Comparison of ENCODE assay signal across 15 cellular contexts in genomic region chr7:99030951-99031350, GRCh38.
DNase-seq lines count a peak whose midpoint lies in the region; ATAC-seq and TF ChIP-seq lines count a peak whose summit lies in the region.
"Had no signal": no experiment of that assay in that cellular context is flagged by ENCODE, and none has a peak within 500 bp of the region (broad histone marks: within the 10 kb centered on the region; RNA-seq: fewer than 3 reads in every experiment).

No MANE protein-coding gene starts in this region.

- peaks cover 10% of the 10 kb centered on the region; the same call in 1 of the 2 replicates for H3K79me2 ChIP-seq in GM23248 (ENCODE audit: insufficient read depth)

- 80 to 89% (median 86%) methylated on average over 5 of the region's 5 CpGs for WGBS in spleen, 5 donors
- WGBS in GM23248 (ENCODE audit: low coverage in 1 of 2, low lambda C conversion rate in 2 of 2, missing lambda C conversion rate in 2 of 2), 2 experiments = 34% methylated on average over 5 of the region's 5 CpGs

- no peaks in the 10 kb centered on the region for H3K27me3 Mint-ChIP-seq in CD4-positive, alpha-beta memory T cell
- H3K27me3 Mint-ChIP-seq: CD4-positive, CD25-positive, alpha-beta regulatory T cell; stimulated activated memory B cell treated with anti-CD40 and anti-IgM and Interleukin-4, amounts not matched to agents 10 μg/mL and 1 μg/mL and 100 μg/mL, for 72 hours had no signal

- intact Hi-C loops in CD4-positive, alpha-beta memory T cell (cut with micrococcal nuclease) = no loop called here
- intact Hi-C loops in ascending aorta (cut with DNase I) = loop anchor here (10.0 kb wide), 1 partner anchor 524 kb away; the partner anchor contains the start of genes FAM200A and ZNF655
- intact Hi-C loops in left ventricle myocardium superior (cut with micrococcal nuclease) = no loop called here
- intact Hi-C loops in spleen (cut with DNase I; ENCODE audit: low total_unique reads) = no loop called here

- H3K9ac ChIP-seq in GM23248 = no peak overlapping the region

- CTCF ChIA-PET in CD4-positive, alpha-beta memory T cell (lab: Charles Lee; ENCODE audit: partially characterized antibody) = interaction anchor here (3.0 kb wide), 1 partner anchor 9 kb away, joined by 14 read pairs; no protein-coding TSS in a partner anchor

- POLR2A ChIA-PET in CD4-positive, alpha-beta memory T cell (lab: Charles Lee; ENCODE audit: partially characterized antibody) = no interaction called here

- no peak overlapping the region for H3K4me2 ChIP-seq in GM23248 (ENCODE audit: unreplicated experiment)

- no peak for DNase-seq in CD4-positive, alpha-beta memory T cell
- peak in 1 of 2 donors; percentile 85 for DNase-seq in ascending aorta (ENCODE audit: low spot score in 2 of 2)
- DNase-seq in left ventricle myocardium superior = no peak
- no peak for DNase-seq in spleen
- DNase-seq in AML-193 (lab: John Stamatoyannopoulos, UW) = no peak
- no peak for DNase-seq in GM23248
- DNase-seq: CD4-positive, CD25-positive, alpha-beta regulatory T cell; glutamatergic neuron; NCI-H1048; NCI-H345 had no signal

- peak overlapping the region in 4 of 7 donors; percentile 23 to 47 (median 35) for H3K27ac Mint-ChIP-seq in CD4-positive, alpha-beta memory T cell
- H3K27ac Mint-ChIP-seq: stimulated activated memory B cell treated with anti-CD40 and anti-IgM and Interleukin-4, amounts not matched to agents 10 μg/mL and 1 μg/mL and 100 μg/mL, for 72 hours had no signal

- no peak for TF ChIP-seq POLR2A in spleen (IDR thresholded peaks at IDR 0.05)

- no peak overlapping the region for H3K27ac ChIP-seq in CD4-positive, alpha-beta memory T cell (ENCODE audit: low read depth, low read length)
- H3K27ac ChIP-seq in ascending aorta = peak overlapping the region; percentile 88 to 91
- H3K27ac ChIP-seq in spleen = peak overlapping the region in 5 of 8 donors; percentile 43 to 63 (median 54)
- H3K27ac ChIP-seq in GM23248 = no peak overlapping the region

- no peaks in the 10 kb centered on the region for H3K9me2 ChIP-seq in GM23248 (ENCODE audit: insufficient read depth)

- no peak overlapping the region for H3K4me3 ChIP-seq in CD4-positive, alpha-beta memory T cell (ENCODE audit: low read length in 2 of 2)
- no peak overlapping the region for H3K4me3 ChIP-seq in ascending aorta
- H3K4me3 ChIP-seq in spleen = no peak overlapping the region
- H3K4me3 ChIP-seq in GM23248 = no peak overlapping the region

- peaks cover 57% of the 10 kb centered on the region for H3K36me3 ChIP-seq in CD4-positive, alpha-beta memory T cell (ENCODE audit: insufficient read depth, low read length)
- H3K36me3 ChIP-seq in ascending aorta (peaks cover 71 to 80% of the 10 kb centered on the region in 2 donors), spleen (peaks cover 7 to 96% (median 81%) of the 10 kb centered on the region in 6 donors), GM23248 (ENCODE audit: low read depth) (peaks cover 39% of the 10 kb centered on the region)

- H3K36me3 Mint-ChIP-seq in CD4-positive, alpha-beta memory T cell = peaks cover 42 to 73% of the 10 kb centered on the region in 2 donors

- no peak for TF ChIP-seq CTCF in ascending aorta (IDR thresholded peaks at IDR 0.05)
- TF ChIP-seq CTCF in spleen (IDR thresholded peaks at IDR 0.05 in 8 of 11, conservative IDR thresholded peaks at IDR 0.05 in 3 of 11) = no peak

- H3K4me1 ChIP-seq in CD4-positive, alpha-beta memory T cell (ENCODE audit: insufficient read depth, low read length) = no peaks in the 10 kb centered on the region
- peaks cover 9 to 19% of the 10 kb centered on the region in 2 donors for H3K4me1 ChIP-seq in ascending aorta
- peaks cover 0 to 6% (median 0%) of the 10 kb centered on the region in 6 donors for H3K4me1 ChIP-seq in spleen
- no peaks in the 10 kb centered on the region for H3K4me1 ChIP-seq in GM23248 (ENCODE audit: insufficient read depth)

- H2AFZ ChIP-seq in GM23248 = no peak overlapping the region

- no peak overlapping the region for H3K4me3 Mint-ChIP-seq in CD4-positive, alpha-beta memory T cell
- H3K4me3 Mint-ChIP-seq: CD4-positive, CD25-positive, alpha-beta regulatory T cell; stimulated activated memory B cell treated with anti-CD40 and anti-IgM and Interleukin-4, amounts not matched to agents 10 μg/mL and 1 μg/mL and 100 μg/mL, for 72 hours had no signal

- peaks cover 42% of the 10 kb centered on the region for H3F3A ChIP-seq in GM23248 (ENCODE audit: insufficient read depth)

- peaks cover 0 to 3% (median 0%) of the 10 kb centered on the region in 4 donors for H3K4me1 Mint-ChIP-seq in CD4-positive, alpha-beta memory T cell
- H3K4me1 Mint-ChIP-seq: stimulated activated memory B cell treated with anti-CD40 and anti-IgM and Interleukin-4, amounts not matched to agents 10 μg/mL and 1 μg/mL and 100 μg/mL, for 72 hours had no signal

- ATAC-seq in left ventricle myocardium superior (peak; percentile 78), GM21786 (IDR thresholded peaks at IDR 0.05; ENCODE audit: unreplicated experiment) (no peak), HG02610 (IDR thresholded peaks at IDR 0.05; ENCODE audit: unreplicated experiment) (no peak)
- ATAC-seq: HepG2; Panc1; stimulated activated memory B cell treated with anti-CD40 and anti-IgM and Interleukin-4, amounts not matched to agents 10 μg/mL and 1 μg/mL and 100 μg/mL, for 72 hours had no signal

- H3K9me3 Mint-ChIP-seq in CD4-positive, alpha-beta memory T cell = no peaks in the 10 kb centered on the region
- H3K9me3 Mint-ChIP-seq: CD4-positive, CD25-positive, alpha-beta regulatory T cell; stimulated activated memory B cell treated with anti-CD40 and anti-IgM and Interleukin-4, amounts not matched to agents 10 μg/mL and 1 μg/mL and 100 μg/mL, for 72 hours had no signal

- 0 out of 2 replicates have a peak, but pooled peaks cover 1% of the 10 kb centered on the region for H4K20me1 ChIP-seq in GM23248 (ENCODE audit: insufficient read depth)

- H3K9me3 ChIP-seq in CD4-positive, alpha-beta memory T cell (ENCODE audit: control insufficient read depth in 1 of 2, low read length in 2 of 2) = no peaks in the 10 kb centered on the region
- no peaks in the 10 kb centered on the region for H3K9me3 ChIP-seq in ascending aorta
- H3K9me3 ChIP-seq in spleen = no peaks in the 10 kb centered on the region
- no peaks in the 10 kb centered on the region for H3K9me3 ChIP-seq in GM23248 (ENCODE audit: low read depth)

- H3K27me3 ChIP-seq in CD4-positive, alpha-beta memory T cell (ENCODE audit: insufficient read depth, low read length) = no peaks in the 10 kb centered on the region
- H3K27me3 ChIP-seq in ascending aorta = no peaks in the 10 kb centered on the region
- no peaks in the 10 kb centered on the region for H3K27me3 ChIP-seq in spleen (replicated peaks in 1 of 7)
- no peaks in the 10 kb centered on the region for H3K27me3 ChIP-seq in GM23248 (replicated peaks; ENCODE audit: insufficient read depth)

- in situ Hi-C loops in GM23248 (cut with MboI) = no loop called here

Comparison
In these comparisons a context has a peak if more than half of its experiments do, and no peak if none do; other contexts are left out.
1. H3K27ac ChIP-seq: peak in ascending aorta (2 of 2) and spleen (5 of 8); none in CD4-positive, alpha-beta memory T cell (single experiment) and GM23248 (single experiment).